ENCODE assay signal across 8 cellular contexts in genomic region chr3:139534444-139534812, GRCh38. TPM values are rescaled to one million over a fixed set of nuclear protein-coding genes. Genes with fewer than 3 reads are reported as not detected.
DNase-seq lines count a peak whose midpoint lies in the region; ATAC-seq and TF ChIP-seq lines count a peak whose summit lies in the region.

No MANE protein-coding gene starts in this region.

- H3K4me2 ChIP-seq in BLaER1 = peak overlapping the region; percentile 47

- no peak for TF ChIP-seq CTCF in epithelial cell of proximal tubule (conservative IDR thresholded peaks at IDR 0.05; ENCODE audit: low read depth, low read length)
- TF ChIP-seq CTCF in vagina (IDR thresholded peaks at IDR 0.05) = no peak

- intact Hi-C loops in sciatic nerve (cut with DNase I) = no loop called here
- intact Hi-C loops in vagina (cut with DNase I) = no loop called here

- H4K20me1 ChIP-seq in BLaER1 = no peaks in the 10 kb centered on the region

- peaks cover 30% of the 10 kb centered on the region for H3K4me1 ChIP-seq in BLaER1
- peaks cover 27% of the 10 kb centered on the region for H3K4me1 ChIP-seq in vagina

- ATAC-seq in HG02642 (IDR thresholded peaks at IDR 0.05; ENCODE audit: poor library complexity, unreplicated experiment) (peak; percentile 65), sciatic nerve (peak; percentile 65), GM18909 (IDR thresholded peaks at IDR 0.05; ENCODE audit: poor library complexity, unreplicated experiment) (no peak)

- H3K4me3 ChIP-seq in BLaER1 (no peak overlapping the region), epithelial cell of proximal tubule (ENCODE audit: low read depth, low read length) (no peak overlapping the region), vagina (no peak overlapping the region)

- H3K27ac ChIP-seq in BLaER1 (no peak overlapping the region), vagina (no peak overlapping the region)

- H3K9me3 ChIP-seq in BLaER1 (no peaks in the 10 kb centered on the region), vagina (no peaks in the 10 kb centered on the region)

- TF ChIP-seq POLR2A in vagina (IDR thresholded peaks at IDR 0.05) = no peak

- no peak overlapping the region for H3K9ac ChIP-seq in BLaER1

- H3K27me3 ChIP-seq in BLaER1 (peaks cover 11% of the 10 kb centered on the region), vagina (no peaks in the 10 kb centered on the region)

- DNase-seq in NCI-H2196 (lab: John Stamatoyannopoulos, UW; ENCODE audit: unreplicated experiment) (peak; percentile 85), epithelial cell of proximal tubule (ENCODE audit: low read depth) (peak; percentile 54), sciatic nerve (ENCODE audit: low spot score) (no peak), vagina (ENCODE audit: extremely low spot score in 2 of 2) (no peak), activated gamma-delta T cell treated with Interleukin-2 at 50 U/mL for 16 hours (no peak)

- no peaks in the 10 kb centered on the region for H3K36me3 ChIP-seq in BLaER1
- H3K36me3 ChIP-seq in vagina = no peaks in the 10 kb centered on the region

RNA-seq across cellular contexts. Expression of gene RBP1, which starts 5.1 kb away (rescaled TPM):
- 68.0 and 250 TPM in 2 replicates for total RNA-seq in epithelial cell of proximal tubule
- 6.4 TPM for total RNA-seq in sciatic nerve
- 19.9 TPM for total RNA-seq in vagina

RNA-seq across cellular contexts. Expression of gene RBP2, which starts 58.1 kb away (rescaled TPM):
- total RNA-seq in epithelial cell of proximal tubule = not detected in 2 replicates
- not detected for total RNA-seq in sciatic nerve
- total RNA-seq in vagina = not detected

Comparison
In these comparisons a context has a peak if more than half of its experiments do, and no peak if none do; other contexts are left out.
1. DNase-seq: peak in NCI-H2196 (single experiment) and epithelial cell of proximal tubule (single experiment); none in sciatic nerve (single experiment), vagina (0 of 2) and activated gamma-delta T cell treated with Interleukin-2 at 50 U/mL for 16 hours (single experiment).